1 cellular context compared by ENCODE assay signal in genomic region chr5:132389453-132390286, GRCh38.
TF ChIP-seq lines count a peak whose summit lies in the region.

No MANE protein-coding gene starts in this region.

TF ChIP-seq in A549, 52 proteins besides CTCF, POLR2A, EP300 and RAD21 (continued from another document):
- no peak for TF ChIP-seq REST (IDR thresholded peaks at IDR 0.05)
- peak; percentile 93 for TF ChIP-seq FOSL2 (IDR thresholded peaks at IDR 0.05)
- TF ChIP-seq FOSL2 (CRISPR knock-in tag; IDR thresholded peaks at IDR 0.05) = peak; percentile 99
- no peak for TF ChIP-seq HOXB13 (CRISPR knock-in tag; IDR thresholded peaks at IDR 0.05; ENCODE audit: low read depth)
- TF ChIP-seq SMC3 (IDR thresholded peaks at IDR 0.05) = no peak
- no peak for TF ChIP-seq FOXS1 (CRISPR knock-in tag; IDR thresholded peaks at IDR 0.05)
- no peak for TF ChIP-seq HOXA7 (CRISPR knock-in tag; IDR thresholded peaks at IDR 0.05)
- 0 out of 2 replicates have a peak, but pooled peaks have one; percentile 21 for TF ChIP-seq FOSB (CRISPR knock-in tag; IDR thresholded peaks at IDR 0.05)
- TF ChIP-seq RARB (CRISPR knock-in tag; IDR thresholded peaks at IDR 0.05) = 0 out of 2 replicates have a peak, but pooled peaks have one; percentile 44
- TF ChIP-seq MAX (IDR thresholded peaks at IDR 0.05) = peak; percentile 90
- peak; percentile 87 for TF ChIP-seq JUNB (IDR thresholded peaks at IDR 0.05)
- TF ChIP-seq BHLHE40 (IDR thresholded peaks at IDR 0.05; ENCODE audit: low read depth, low read length) = no peak
TF ChIP-seq in A549: peak in this region for 10.
